Comparison of ENCODE assay signal across 1 cellular context in the genomic region with DNA sequence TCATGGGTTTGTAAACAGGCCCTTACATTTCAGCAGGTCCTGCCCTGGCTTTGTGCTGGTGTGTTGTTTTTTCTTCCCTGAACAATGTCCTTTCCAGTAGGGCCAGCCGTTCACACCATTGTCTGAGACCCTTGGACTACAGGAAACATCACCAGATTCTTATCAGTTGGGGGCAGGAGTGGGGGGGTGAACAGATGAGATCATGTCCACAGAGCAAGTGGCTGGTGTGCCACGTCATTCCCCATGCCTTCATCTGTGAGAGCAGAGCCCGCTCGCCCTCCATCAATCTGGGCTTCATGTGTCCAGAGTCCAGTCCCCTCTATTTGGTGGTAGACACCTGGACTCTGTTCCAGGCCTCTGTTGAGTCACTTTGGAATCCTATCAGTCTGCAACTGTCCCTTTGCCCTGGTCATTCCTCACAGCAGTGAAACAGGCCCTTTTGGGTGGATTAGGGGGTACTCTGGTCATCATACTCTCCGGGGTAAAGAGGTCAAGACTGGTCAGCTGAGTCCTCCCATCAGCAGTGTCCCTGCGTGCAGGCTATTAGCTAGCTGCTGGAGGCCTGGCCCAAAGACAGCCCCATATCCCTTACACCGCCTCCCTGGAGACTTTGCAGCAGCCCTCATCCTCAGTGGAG.
A peak's percentile ranks its signal among the peaks of the same experiment; 100 is the strongest.
TF ChIP-seq lines count a peak whose summit lies in the region.

No MANE protein-coding gene starts in this region.

TF ChIP-seq in WTC11, 78 proteins besides CTCF, POLR2A, EP300 and RAD21 (continued from another document):
- no peak for TF ChIP-seq PRRX2 (CRISPR knock-in tag; IDR thresholded peaks at IDR 0.05)
- no peak for TF ChIP-seq FOXP1 (CRISPR knock-in tag; IDR thresholded peaks at IDR 0.05; ENCODE audit: borderline replicate concordance)
- no peak for TF ChIP-seq GTF2I (CRISPR knock-in tag; conservative IDR thresholded peaks at IDR 0.05)
- peak; percentile 45; the same call in 1 of the 2 replicates for TF ChIP-seq GABPB1 (CRISPR knock-in tag; IDR thresholded peaks at IDR 0.05)
TF ChIP-seq in WTC11: peak in this region for 1.
